In the genomic region with DNA sequence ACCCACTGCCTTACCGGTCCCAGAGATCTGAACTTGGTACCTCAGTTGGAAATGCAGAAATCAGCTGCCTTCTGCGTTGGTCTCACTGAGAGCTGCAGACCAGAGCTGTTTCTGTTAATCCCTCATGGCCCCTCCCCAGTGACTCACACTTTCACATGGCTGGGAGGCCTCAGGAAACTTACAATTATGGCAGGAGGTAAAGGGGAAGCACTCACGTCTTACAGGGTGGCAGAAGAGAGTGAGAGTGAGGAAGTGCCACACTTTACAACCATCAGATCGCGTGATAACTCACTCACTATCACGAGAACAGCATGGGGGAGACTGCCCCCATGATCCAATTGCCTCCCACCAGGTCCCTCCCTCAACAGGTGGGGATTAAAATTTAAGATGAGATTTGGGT, we compare ENCODE assay signal across 2 cellular contexts.
TF ChIP-seq lines count a peak whose summit lies in the region.

No MANE protein-coding gene starts in this region.

TF ChIP-seq in HEK293, 187 proteins besides CTCF, POLR2A, EP300 and RAD21:
- TF ChIP-seq, protein P1, sequence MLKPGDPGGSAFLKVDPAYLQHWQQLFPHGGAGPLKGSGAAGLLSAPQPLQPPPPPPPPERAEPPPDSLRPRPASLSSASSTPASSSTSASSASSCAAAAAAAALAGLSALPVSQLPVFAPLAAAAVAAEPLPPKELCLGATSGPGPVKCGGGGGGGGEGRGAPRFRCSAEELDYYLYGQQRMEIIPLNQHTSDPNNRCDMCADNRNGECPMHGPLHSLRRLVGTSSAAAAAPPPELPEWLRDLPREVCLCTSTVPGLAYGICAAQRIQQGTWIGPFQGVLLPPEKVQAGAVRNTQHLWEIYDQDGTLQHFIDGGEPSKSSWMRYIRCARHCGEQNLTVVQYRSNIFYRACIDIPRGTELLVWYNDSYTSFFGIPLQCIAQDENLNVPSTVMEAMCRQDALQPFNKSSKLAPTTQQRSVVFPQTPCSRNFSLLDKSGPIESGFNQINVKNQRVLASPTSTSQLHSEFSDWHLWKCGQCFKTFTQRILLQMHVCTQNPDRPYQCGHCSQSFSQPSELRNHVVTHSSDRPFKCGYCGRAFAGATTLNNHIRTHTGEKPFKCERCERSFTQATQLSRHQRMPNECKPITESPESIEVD (tag by site-specific recombination; IDR thresholded peaks at IDR 0.05): no peak
- TF ChIP-seq SCRT2 (tag by site-specific recombination; IDR thresholded peaks at IDR 0.05): 0 out of 2 replicates have a peak, but pooled peaks have one; percentile 27

TF ChIP-seq in GM23338, 12 proteins besides CTCF, POLR2A, EP300 and RAD21:
- TF ChIP-seq, protein P2, sequence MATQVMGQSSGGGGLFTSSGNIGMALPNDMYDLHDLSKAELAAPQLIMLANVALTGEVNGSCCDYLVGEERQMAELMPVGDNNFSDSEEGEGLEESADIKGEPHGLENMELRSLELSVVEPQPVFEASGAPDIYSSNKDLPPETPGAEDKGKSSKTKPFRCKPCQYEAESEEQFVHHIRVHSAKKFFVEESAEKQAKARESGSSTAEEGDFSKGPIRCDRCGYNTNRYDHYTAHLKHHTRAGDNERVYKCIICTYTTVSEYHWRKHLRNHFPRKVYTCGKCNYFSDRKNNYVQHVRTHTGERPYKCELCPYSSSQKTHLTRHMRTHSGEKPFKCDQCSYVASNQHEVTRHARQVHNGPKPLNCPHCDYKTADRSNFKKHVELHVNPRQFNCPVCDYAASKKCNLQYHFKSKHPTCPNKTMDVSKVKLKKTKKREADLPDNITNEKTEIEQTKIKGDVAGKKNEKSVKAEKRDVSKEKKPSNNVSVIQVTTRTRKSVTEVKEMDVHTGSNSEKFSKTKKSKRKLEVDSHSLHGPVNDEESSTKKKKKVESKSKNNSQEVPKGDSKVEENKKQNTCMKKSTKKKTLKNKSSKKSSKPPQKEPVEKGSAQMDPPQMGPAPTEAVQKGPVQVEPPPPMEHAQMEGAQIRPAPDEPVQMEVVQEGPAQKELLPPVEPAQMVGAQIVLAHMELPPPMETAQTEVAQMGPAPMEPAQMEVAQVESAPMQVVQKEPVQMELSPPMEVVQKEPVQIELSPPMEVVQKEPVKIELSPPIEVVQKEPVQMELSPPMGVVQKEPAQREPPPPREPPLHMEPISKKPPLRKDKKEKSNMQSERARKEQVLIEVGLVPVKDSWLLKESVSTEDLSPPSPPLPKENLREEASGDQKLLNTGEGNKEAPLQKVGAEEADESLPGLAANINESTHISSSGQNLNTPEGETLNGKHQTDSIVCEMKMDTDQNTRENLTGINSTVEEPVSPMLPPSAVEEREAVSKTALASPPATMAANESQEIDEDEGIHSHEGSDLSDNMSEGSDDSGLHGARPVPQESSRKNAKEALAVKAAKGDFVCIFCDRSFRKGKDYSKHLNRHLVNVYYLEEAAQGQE (IDR thresholded peaks at IDR 0.05; ENCODE audit: unreplicated experiment): no peak
- TF ChIP-seq STAT1 (IDR thresholded peaks at IDR 0.05; ENCODE audit: unreplicated experiment) (no peak), EZH2 (IDR thresholded peaks at IDR 0.05; ENCODE audit: low read depth, unreplicated experiment) (no peak), NANOG (IDR thresholded peaks at IDR 0.05; ENCODE audit: borderline replicate concordance) (no peak), POLR2AphosphoS5 (IDR thresholded peaks at IDR 0.05; ENCODE audit: low read depth) (no peak), ZNF114 (CRISPR knock-in tag; IDR thresholded peaks at IDR 0.05) (no peak), JUNB (IDR thresholded peaks at IDR 0.05; ENCODE audit: unreplicated experiment) (no peak), CREB1 (CRISPR knock-in tag; IDR thresholded peaks at IDR 0.05; ENCODE audit: low read depth) (no peak), EZH2phosphoT487 (IDR thresholded peaks at IDR 0.05; ENCODE audit: unreplicated experiment) (no peak), ZNF331 (CRISPR knock-in tag; IDR thresholded peaks at IDR 0.05; ENCODE audit: low read depth) (no peak)
- TF ChIP-seq, protein P3, sequence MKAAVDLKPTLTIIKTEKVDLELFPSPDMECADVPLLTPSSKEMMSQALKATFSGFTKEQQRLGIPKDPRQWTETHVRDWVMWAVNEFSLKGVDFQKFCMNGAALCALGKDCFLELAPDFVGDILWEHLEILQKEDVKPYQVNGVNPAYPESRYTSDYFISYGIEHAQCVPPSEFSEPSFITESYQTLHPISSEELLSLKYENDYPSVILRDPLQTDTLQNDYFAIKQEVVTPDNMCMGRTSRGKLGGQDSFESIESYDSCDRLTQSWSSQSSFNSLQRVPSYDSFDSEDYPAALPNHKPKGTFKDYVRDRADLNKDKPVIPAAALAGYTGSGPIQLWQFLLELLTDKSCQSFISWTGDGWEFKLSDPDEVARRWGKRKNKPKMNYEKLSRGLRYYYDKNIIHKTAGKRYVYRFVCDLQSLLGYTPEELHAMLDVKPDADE (IDR thresholded peaks at IDR 0.05): no peak
- TF ChIP-seq, protein P4, sequence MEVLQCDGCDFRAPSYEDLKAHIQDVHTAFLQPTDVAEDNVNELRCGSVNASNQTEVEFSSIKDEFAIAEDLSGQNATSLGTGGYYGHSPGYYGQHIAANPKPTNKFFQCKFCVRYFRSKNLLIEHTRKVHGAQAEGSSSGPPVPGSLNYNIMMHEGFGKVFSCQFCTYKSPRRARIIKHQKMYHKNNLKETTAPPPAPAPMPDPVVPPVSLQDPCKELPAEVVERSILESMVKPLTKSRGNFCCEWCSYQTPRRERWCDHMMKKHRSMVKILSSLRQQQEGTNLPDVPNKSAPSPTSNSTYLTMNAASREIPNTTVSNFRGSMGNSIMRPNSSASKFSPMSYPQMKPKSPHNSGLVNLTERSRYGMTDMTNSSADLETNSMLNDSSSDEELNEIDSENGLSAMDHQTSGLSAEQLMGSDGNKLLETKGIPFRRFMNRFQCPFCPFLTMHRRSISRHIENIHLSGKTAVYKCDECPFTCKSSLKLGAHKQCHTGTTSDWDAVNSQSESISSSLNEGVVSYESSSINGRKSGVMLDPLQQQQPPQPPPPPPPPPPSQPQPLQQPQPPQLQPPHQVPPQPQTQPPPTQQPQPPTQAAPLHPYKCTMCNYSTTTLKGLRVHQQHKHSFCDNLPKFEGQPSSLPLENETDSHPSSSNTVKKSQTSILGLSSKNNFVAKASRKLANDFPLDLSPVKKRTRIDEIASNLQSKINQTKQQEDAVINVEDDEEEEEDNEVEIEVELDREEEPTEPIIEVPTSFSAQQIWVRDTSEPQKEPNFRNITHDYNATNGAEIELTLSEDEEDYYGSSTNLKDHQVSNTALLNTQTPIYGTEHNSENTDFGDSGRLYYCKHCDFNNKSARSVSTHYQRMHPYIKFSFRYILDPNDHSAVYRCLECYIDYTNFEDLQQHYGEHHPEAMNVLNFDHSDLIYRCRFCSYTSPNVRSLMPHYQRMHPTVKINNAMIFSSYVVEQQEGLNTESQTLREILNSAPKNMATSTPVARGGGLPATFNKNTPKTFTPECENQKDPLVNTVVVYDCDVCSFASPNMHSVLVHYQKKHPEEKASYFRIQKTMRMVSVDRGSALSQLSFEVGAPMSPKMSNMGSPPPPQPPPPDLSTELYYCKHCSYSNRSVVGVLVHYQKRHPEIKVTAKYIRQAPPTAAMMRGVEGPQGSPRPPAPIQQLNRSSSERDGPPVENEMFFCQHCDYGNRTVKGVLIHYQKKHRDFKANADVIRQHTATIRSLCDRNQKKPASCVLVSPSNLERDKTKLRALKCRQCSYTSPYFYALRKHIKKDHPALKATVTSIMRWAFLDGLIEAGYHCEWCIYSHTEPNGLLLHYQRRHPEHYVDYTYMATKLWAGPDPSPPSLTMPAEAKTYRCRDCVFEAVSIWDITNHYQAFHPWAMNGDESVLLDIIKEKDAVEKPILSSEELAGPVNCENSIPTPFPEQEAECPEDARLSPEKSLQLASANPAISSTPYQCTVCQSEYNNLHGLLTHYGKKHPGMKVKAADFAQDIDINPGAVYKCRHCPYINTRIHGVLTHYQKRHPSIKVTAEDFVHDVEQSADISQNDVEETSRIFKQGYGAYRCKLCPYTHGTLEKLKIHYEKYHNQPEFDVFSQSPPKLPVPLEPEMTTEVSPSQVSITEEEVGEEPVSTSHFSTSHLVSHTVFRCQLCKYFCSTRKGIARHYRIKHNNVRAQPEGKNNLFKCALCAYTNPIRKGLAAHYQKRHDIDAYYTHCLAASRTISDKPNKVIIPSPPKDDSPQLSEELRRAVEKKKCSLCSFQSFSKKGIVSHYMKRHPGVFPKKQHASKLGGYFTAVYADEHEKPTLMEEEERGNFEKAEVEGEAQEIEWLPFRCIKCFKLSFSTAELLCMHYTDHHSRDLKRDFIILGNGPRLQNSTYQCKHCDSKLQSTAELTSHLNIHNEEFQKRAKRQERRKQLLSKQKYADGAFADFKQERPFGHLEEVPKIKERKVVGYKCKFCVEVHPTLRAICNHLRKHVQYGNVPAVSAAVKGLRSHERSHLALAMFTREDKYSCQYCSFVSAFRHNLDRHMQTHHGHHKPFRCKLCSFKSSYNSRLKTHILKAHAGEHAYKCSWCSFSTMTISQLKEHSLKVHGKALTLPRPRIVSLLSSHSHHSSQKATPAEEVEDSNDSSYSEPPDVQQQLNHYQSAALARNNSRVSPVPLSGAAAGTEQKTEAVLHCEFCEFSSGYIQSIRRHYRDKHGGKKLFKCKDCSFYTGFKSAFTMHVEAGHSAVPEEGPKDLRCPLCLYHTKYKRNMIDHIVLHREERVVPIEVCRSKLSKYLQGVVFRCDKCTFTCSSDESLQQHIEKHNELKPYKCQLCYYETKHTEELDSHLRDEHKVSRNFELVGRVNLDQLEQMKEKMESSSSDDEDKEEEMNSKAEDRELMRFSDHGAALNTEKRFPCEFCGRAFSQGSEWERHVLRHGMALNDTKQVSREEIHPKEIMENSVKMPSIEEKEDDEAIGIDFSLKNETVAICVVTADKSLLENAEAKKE (CRISPR knock-in tag; IDR thresholded peaks at IDR 0.05): no peak
